Comparison of ENCODE assay signal across 8 cellular contexts in genomic region chr11:40722179-40722795, GRCh38.
DNase-seq lines count a peak whose midpoint lies in the region; ATAC-seq and TF ChIP-seq lines count a peak whose summit lies in the region.

No MANE protein-coding gene starts in this region.

- intact Hi-C loops in right lobe of liver (cut with DNase I) = no loop called here

- no peak for TF ChIP-seq POLR2A in right lobe of liver (IDR thresholded peaks at IDR 0.05)

- H3K27me3 ChIP-seq in WERI-Rb-1 (ENCODE audit: insufficient read depth, low read depth, severe bottlenecking) = peaks cover 28% of the 10 kb centered on the region
- no peaks in the 10 kb centered on the region for H3K27me3 ChIP-seq in right lobe of liver

- WGBS in right lobe of liver (ENCODE audit: insufficient coverage, low coverage, low lambda C conversion rate, missing lambda C conversion rate) = 20% methylated on average over 10 of the region's 10 CpGs

- no peaks in the 10 kb centered on the region for H3K9me3 ChIP-seq in WERI-Rb-1 (ENCODE audit: severe bottlenecking)
- H3K9me3 ChIP-seq in right lobe of liver = no peaks in the 10 kb centered on the region

- H3K4me3 ChIP-seq in WERI-Rb-1 (ENCODE audit: low read depth, low read length) (no peak overlapping the region), right lobe of liver (no peak overlapping the region)

- H3K27ac ChIP-seq in WERI-Rb-1 (no peak overlapping the region), right lobe of liver (no peak overlapping the region)

- peak; percentile 86 for TF ChIP-seq CTCF in WERI-Rb-1 (IDR thresholded peaks at IDR 0.05; ENCODE audit: low read depth, low read length)
- TF ChIP-seq CTCF in right lobe of liver (IDR thresholded peaks at IDR 0.05) = peak; percentile 57 to 66 (median 58)

- peaks cover 0 to 2% (median 0%) of the 10 kb centered on the region in 4 donors for H3K4me1 ChIP-seq in right lobe of liver

- peak; percentile 1 for DNase-seq in Daoy (ENCODE audit: low read depth)
- peak; percentile 27 for DNase-seq in WERI-Rb-1
- DNase-seq in right lobe of liver = peak in 2 of 3 donors; percentile 24 to 63
- DNase-seq in NCI-H1092 (lab: John Stamatoyannopoulos, UW) = no peak

- H3K36me3 ChIP-seq in WERI-Rb-1 (no peaks in the 10 kb centered on the region), right lobe of liver (no peaks in the 10 kb centered on the region)

- peak; percentile 53 for ATAC-seq in HG03354 (IDR thresholded peaks at IDR 0.05; ENCODE audit: poor library complexity, severe bottlenecking, unreplicated experiment)
- ATAC-seq in right lobe of liver = peak; percentile 89 to 96 (median 90)
- no peak for ATAC-seq in GM19395 (IDR thresholded peaks at IDR 0.05; ENCODE audit: unreplicated experiment)
- no peak for ATAC-seq in GM18517 (IDR thresholded peaks at IDR 0.05; ENCODE audit: unreplicated experiment)
- ATAC-seq in HG03175 (IDR thresholded peaks at IDR 0.05; ENCODE audit: unreplicated experiment) = no peak

Comparison
In these comparisons a context has a peak if more than half of its experiments do, and no peak if none do; other contexts are left out.
1. ATAC-seq: peak in HG03354 (single experiment) and right lobe of liver (4 of 4); none in GM19395 (single experiment), GM18517 (single experiment) and HG03175 (single experiment).